18 cellular contexts compared by ENCODE assay signal in the genomic region with DNA sequence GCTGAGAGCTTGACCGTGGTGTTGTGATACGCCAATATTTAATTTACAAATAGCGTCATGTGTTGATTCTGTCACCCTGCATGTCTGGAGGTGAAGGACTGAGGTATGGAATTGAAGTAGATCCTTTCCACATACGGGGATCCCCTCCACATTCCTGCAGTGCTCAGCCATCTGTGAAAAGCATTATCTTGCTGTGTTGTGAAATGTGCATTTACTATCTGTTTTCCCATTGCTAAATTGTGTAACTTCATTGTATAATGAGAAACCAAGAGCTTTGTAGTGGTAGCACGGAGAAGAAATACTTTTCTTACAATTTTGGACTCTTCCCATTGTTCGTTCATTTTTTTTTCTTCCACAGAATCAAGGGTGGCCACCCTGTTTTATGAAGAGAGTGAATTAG.
"Had no signal": no experiment of that assay in that cellular context is flagged by ENCODE, and none has a peak within 500 bp of the region (broad histone marks: within the 10 kb centered on the region; RNA-seq: fewer than 3 reads in every experiment).

No MANE protein-coding gene starts in this region.

- H3K36me3 ChIP-seq: neural progenitor cell, prostate gland, spleen, tibial artery, upper lobe of left lung had no signal

- H3K9ac ChIP-seq: neural progenitor cell had no signal

- ATAC-seq: naive thymus-derived CD4-positive, alpha-beta T cell; right cardiac atrium; stimulated activated memory B cell treated with anti-CD40 and anti-IgM and Interleukin-4, amounts not matched to agents 10 μg/mL and 1 μg/mL and 100 μg/mL, for 72 hours; stimulated activated naive CD8-positive, alpha-beta T cell treated with anti-CD3 and anti-CD28 coated beads, Interleukin-15, Interleukin-2, amounts not matched to agents 100 U/mL and 50 U/mL, for 24 hours had no signal

- H2AFZ ChIP-seq: neural progenitor cell had no signal

- H3K4me2 ChIP-seq: neural progenitor cell had no signal

- H3K4me1 ChIP-seq: neural progenitor cell, prostate gland, spleen, testis, tibial artery, upper lobe of left lung had no signal

- H3K27ac ChIP-seq: neural progenitor cell, prostate gland, skin epidermis, spleen, testis, tibial artery, upper lobe of left lung had no signal

- H3K27me3 ChIP-seq: dorsolateral prefrontal cortex, neural progenitor cell, spleen, testis, tibial artery, upper lobe of left lung had no signal

- H3K4me3 ChIP-seq: neural progenitor cell, prostate gland, skin epidermis, spleen, testis, tibial artery, upper lobe of left lung had no signal

- H3K9me3 ChIP-seq: prostate gland, testis, tibial artery, upper lobe of left lung had no signal

- DNase-seq: dorsolateral prefrontal cortex; effector CD4-positive, alpha-beta T cell; head of caudate nucleus; mesendoderm; midbrain; naive thymus-derived CD4-positive, alpha-beta T cell; right cardiac atrium; spleen; stimulated activated CD4-positive, alpha-beta T cell treated with anti-CD3 and anti-CD28 coated beads, Interleukin-4, amount 100 ng/mL, for 4 hours; stimulated activated naive CD8-positive, alpha-beta T cell treated with anti-CD3 and anti-CD28 coated beads, Interleukin-15, Interleukin-2, amounts not matched to agents 100 U/mL and 50 U/mL, for 24 hours; substantia nigra; testis; tibial artery; upper lobe of left lung had no signal
